ENCODE assay signal across 16 cellular contexts in the genomic region with DNA sequence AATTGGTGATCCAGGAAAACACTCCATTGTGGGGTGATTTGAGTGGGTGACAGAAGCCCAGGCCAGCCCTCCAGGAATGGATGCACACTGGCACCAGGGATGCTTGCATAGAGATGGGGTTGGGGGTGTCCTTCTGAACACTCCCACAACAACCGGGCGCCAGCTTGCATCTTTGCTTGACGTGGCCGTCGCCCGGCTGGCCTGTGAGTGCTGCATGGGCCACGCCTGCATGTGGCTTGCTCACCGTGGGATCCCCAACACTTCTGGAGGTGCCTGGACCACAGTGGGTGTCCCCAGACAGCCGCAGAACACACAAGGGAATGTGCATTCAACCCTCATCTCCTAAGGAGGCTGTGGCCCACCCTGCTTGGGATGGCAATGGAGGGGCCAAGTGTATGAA. TPM values are rescaled to one million over a fixed set of nuclear protein-coding genes. Genes with fewer than 3 reads are reported as not detected.
A peak's percentile ranks its signal among the peaks of the same experiment; 100 is the strongest.
DNase-seq lines count a peak whose midpoint lies in the region; ATAC-seq and TF ChIP-seq lines count a peak whose summit lies in the region.
"Had no signal": no experiment of that assay in that cellular context is flagged by ENCODE, and none has a peak within 500 bp of the region (broad histone marks: within the 10 kb centered on the region; RNA-seq: fewer than 3 reads in every experiment).

No MANE protein-coding gene starts in this region.

- no peak for ATAC-seq in right cardiac atrium
- no peak for ATAC-seq in memory B cell (ENCODE audit: low read depth)
- ATAC-seq in GM18868 (IDR thresholded peaks at IDR 0.05; ENCODE audit: unreplicated experiment): no peak
- ATAC-seq in activated T-helper 17 cell treated with anti-CD3 and anti-CD28 coated beads, Interleukin-2, amount 50 U/mL, for 72 hours (replicated peaks): no peak
- ATAC-seq: GM12878 had no signal

- TF ChIP-seq CTCF in chondrocyte (IDR thresholded peaks at IDR 0.05): no peak

- H3K9me3 Mint-ChIP-seq in chondrocyte (ENCODE audit: low read depth) (no peaks in the 10 kb centered on the region), memory B cell (no peaks in the 10 kb centered on the region)
- no peaks in the 10 kb centered on the region for H3K9me3 Mint-ChIP-seq in activated T-helper 17 cell treated with anti-CD3 and anti-CD28 coated beads, Interleukin-2, amount 50 U/mL, for 72 hours
- H3K9me3 Mint-ChIP-seq: CD4-positive, alpha-beta memory T cell; HFFc6 had no signal

- WGBS in right cardiac atrium: 96% methylated on average over 9 of the region's 9 CpGs

- H3K9me3 ChIP-seq in right cardiac atrium (ENCODE audit: control insufficient read depth, low read length): no peaks in the 10 kb centered on the region
- H3K9me3 ChIP-seq: HAP-1 had no signal

- no peaks in the 10 kb centered on the region for H3K4me1 ChIP-seq in right cardiac atrium (ENCODE audit: control insufficient read depth, insufficient read depth, low read length)

- H3K4me3 Mint-ChIP-seq in chondrocyte (ENCODE audit: unreplicated experiment) (no peak overlapping the region), memory B cell (no peak overlapping the region)
- no peak overlapping the region for H3K4me3 Mint-ChIP-seq in activated T-helper 17 cell treated with anti-CD3 and anti-CD28 coated beads, Interleukin-2, amount 50 U/mL, for 72 hours
- H3K4me3 Mint-ChIP-seq: B cell; CD4-positive, alpha-beta memory T cell; HFFc6 had no signal

- DNase-seq in right cardiac atrium (peak in 2 of 3 donors; percentile 22 to 36), cardiac septum (ENCODE audit: low spot score) (no peak), chondrocyte (ENCODE audit: low spot score) (peak; percentile 76), memory B cell (ENCODE audit: low spot score in 2 of 2) (no peak)
- DNase-seq in activated CD4-positive, alpha-beta T cell treated with anti-CD3 and anti-CD28 coated beads for 48 hours: no peak
- DNase-seq: ACHN; C1 segment of cervical spinal cord; CD4-positive, alpha-beta memory T cell; DMS79; GOT3; HFFc6 had no signal

- H3K27ac Mint-ChIP-seq in chondrocyte (ENCODE audit: unreplicated experiment) (no peak overlapping the region), memory B cell (peak overlapping the region; percentile 69)
- no peak overlapping the region for H3K27ac Mint-ChIP-seq in activated T-helper 17 cell treated with anti-CD3 and anti-CD28 coated beads, Interleukin-2, amount 50 U/mL, for 72 hours
- H3K27ac Mint-ChIP-seq: HFFc6 had no signal

- H3K4me3 ChIP-seq in right cardiac atrium (ENCODE audit: low read length): no peak overlapping the region
- H3K4me3 ChIP-seq: GM12878, HAP-1 had no signal

- H3K27ac ChIP-seq in right cardiac atrium (ENCODE audit: low read length): no peak overlapping the region

- intact Hi-C loops in right cardiac atrium (cut with DNase I): no loop called here
- intact Hi-C loops in cardiac septum (cut with DNase I): no loop called here

- H3K27me3 Mint-ChIP-seq in chondrocyte (ENCODE audit: low read depth) (peaks cover 5% of the 10 kb centered on the region), memory B cell (no peaks in the 10 kb centered on the region)
- H3K27me3 Mint-ChIP-seq in activated T-helper 17 cell treated with anti-CD3 and anti-CD28 coated beads, Interleukin-2, amount 50 U/mL, for 72 hours: peaks cover 3% of the 10 kb centered on the region
- H3K27me3 Mint-ChIP-seq: B cell had no signal

- H3K36me3 Mint-ChIP-seq in chondrocyte (ENCODE audit: low read depth) (no peaks in the 10 kb centered on the region), memory B cell (no peaks in the 10 kb centered on the region)
- H3K36me3 Mint-ChIP-seq in activated T-helper 17 cell treated with anti-CD3 and anti-CD28 coated beads, Interleukin-2, amount 50 U/mL, for 72 hours (ENCODE audit: low read depth): no peaks in the 10 kb centered on the region
- H3K36me3 Mint-ChIP-seq: CD4-positive, alpha-beta memory T cell had no signal

- H3K27me3 ChIP-seq in right cardiac atrium (ENCODE audit: control insufficient read depth, insufficient read depth): no peaks in the 10 kb centered on the region

- H3K4me1 Mint-ChIP-seq in chondrocyte (ENCODE audit: low read depth) (no peaks in the 10 kb centered on the region), memory B cell (peaks cover 37% of the 10 kb centered on the region)
- peaks cover 6% of the 10 kb centered on the region for H3K4me1 Mint-ChIP-seq in activated T-helper 17 cell treated with anti-CD3 and anti-CD28 coated beads, Interleukin-2, amount 50 U/mL, for 72 hours
- H3K4me1 Mint-ChIP-seq: CD4-positive, alpha-beta memory T cell had no signal

RNA-seq across cellular contexts. Expression of a gene that starts 55.1 kb away (rescaled TPM):
- total RNA-seq in right cardiac atrium: 10 to 100 TPM; 13.0 to 63.9 (median 19.4) TPM
- 7.7 TPM for polyA plus RNA-seq in right cardiac atrium
- total RNA-seq in cardiac septum: 4.9 TPM
- total RNA-seq in chondrocyte: 53.9 to 77.7 TPM (median 60.7 TPM) in 3 replicates
- 1 to 10 TPM; 8.1 to 8.5 TPM for total RNA-seq in activated T-helper 17 cell treated with anti-CD3 and anti-CD28 coated beads, Interleukin-2, amount 50 U/mL, for 72 hours
- polyA plus RNA-seq: CD4-positive, alpha-beta memory T cell had no signal

Comparison
In these comparisons a context has a peak if more than half of its experiments do, and no peak if none do; other contexts are left out.
1. DNase-seq: peak in right cardiac atrium (2 of 3) and chondrocyte (single experiment); none in cardiac septum (single experiment), memory B cell (0 of 2) and activated CD4-positive, alpha-beta T cell treated with anti-CD3 and anti-CD28 coated beads for 48 hours (single experiment).